13 cellular contexts compared by ENCODE assay signal in the genomic region with DNA sequence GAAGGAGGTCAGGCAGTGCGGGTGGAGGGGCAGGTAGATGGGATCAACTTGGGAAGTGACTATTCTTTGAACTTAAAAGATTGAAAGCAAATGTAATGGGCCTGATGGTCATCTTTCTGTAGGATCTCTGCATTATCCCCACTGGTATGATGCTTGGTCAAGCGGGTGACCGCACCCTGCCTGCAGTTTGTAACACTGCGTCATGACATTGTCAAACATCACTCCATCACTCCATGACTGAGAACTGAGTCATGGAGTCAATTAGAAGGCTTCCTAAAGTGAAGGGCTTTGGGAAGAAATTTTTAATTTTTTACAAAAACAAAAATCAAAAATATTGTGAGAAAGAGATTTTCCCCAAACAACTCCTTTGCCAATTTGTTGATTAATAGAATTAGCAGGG.
DNase-seq lines count a peak whose midpoint lies in the region; ATAC-seq and TF ChIP-seq lines count a peak whose summit lies in the region.
"Had no signal": no experiment of that assay in that cellular context is flagged by ENCODE, and none has a peak within 500 bp of the region (broad histone marks: within the 10 kb centered on the region; RNA-seq: fewer than 3 reads in every experiment).

No MANE protein-coding gene starts in this region.

- H3K4me3 ChIP-seq in SJCRH30 (no peak overlapping the region), fibroblast of lung (replicated peaks in 1 of 4; ENCODE audit: control extremely low read depth in 1 of 4, insufficient read depth in 1 of 4, low read depth in 3 of 4, low read length in 4 of 4) (no peak overlapping the region), skeletal muscle cell (ENCODE audit: low read depth, low read length) (no peak overlapping the region)
- H3K4me3 ChIP-seq: testis had no signal

- no peak overlapping the region for H2AFZ ChIP-seq in fibroblast of lung (ENCODE audit: low read length)

- H3K9me3 Mint-ChIP-seq in T-helper 2 cell treated with Interferon-gamma antibody and Interleukin-4, amounts not matched to agents 5 μg/mL and 100 μg/mL, for 36 hours: no peaks in the 10 kb centered on the region
- H3K9me3 Mint-ChIP-seq: activated naive CD4-positive, alpha-beta T cell treated with anti-CD3 and anti-CD28 coated beads, Interleukin-2, amount 50 U/mL, for 24 hours; neural crest cell had no signal

- H3K36me3 ChIP-seq in SJCRH30 (no peaks in the 10 kb centered on the region), fibroblast of lung (ENCODE audit: control insufficient read depth, insufficient read depth, low read length) (no peaks in the 10 kb centered on the region)

- H3K4me1 Mint-ChIP-seq in T-helper 2 cell treated with Interferon-gamma antibody and Interleukin-4, amounts not matched to agents 5 μg/mL and 100 μg/mL, for 36 hours (ENCODE audit: low read depth): no peaks in the 10 kb centered on the region

- peak overlapping the region; percentile 93 for H3K27ac ChIP-seq in SJCRH30
- H3K27ac ChIP-seq in fibroblast of lung (ENCODE audit: insufficient read depth, low read length): peak overlapping the region; percentile 99
- H3K27ac ChIP-seq: testis had no signal

- DNase-seq in GM04504 (ENCODE audit: low read depth) (peak; percentile 55), SJCRH30 (no peak), fibroblast of lung (ENCODE audit: low read depth in 2 of 2) (peak; percentile 88 to 89), skeletal muscle cell (ENCODE audit: low read depth) (peak; percentile 56)
- no peak for DNase-seq in T-helper 2 cell treated with Interferon-gamma antibody and Interleukin-4, amounts not matched to agents 5 μg/mL and 100 μg/mL, for 36 hours (ENCODE audit: low spot score)
- DNase-seq: COR-L47, left ventricle myocardium superior, testis had no signal

- H3K9ac ChIP-seq in fibroblast of lung (ENCODE audit: insufficient read depth, low read length): peak overlapping the region; percentile 38

- H3K27ac Mint-ChIP-seq in T-helper 2 cell treated with Interferon-gamma antibody and Interleukin-4, amounts not matched to agents 5 μg/mL and 100 μg/mL, for 36 hours: no peak overlapping the region
- H3K27ac Mint-ChIP-seq: activated naive CD4-positive, alpha-beta T cell treated with anti-CD3 and anti-CD28 coated beads, Interleukin-2, amount 50 U/mL, for 24 hours had no signal

- H3K79me2 ChIP-seq in fibroblast of lung (ENCODE audit: control insufficient read depth, insufficient read depth, low read length): no peaks in the 10 kb centered on the region

- no peak overlapping the region for H3K4me3 Mint-ChIP-seq in T-helper 2 cell treated with Interferon-gamma antibody and Interleukin-4, amounts not matched to agents 5 μg/mL and 100 μg/mL, for 36 hours
- H3K4me3 Mint-ChIP-seq: activated naive CD4-positive, alpha-beta T cell treated with anti-CD3 and anti-CD28 coated beads, Interleukin-2, amount 50 U/mL, for 24 hours; neural crest cell had no signal

- no peaks in the 10 kb centered on the region for H3K36me3 Mint-ChIP-seq in T-helper 2 cell treated with Interferon-gamma antibody and Interleukin-4, amounts not matched to agents 5 μg/mL and 100 μg/mL, for 36 hours (ENCODE audit: low read depth)
- H3K36me3 Mint-ChIP-seq: activated naive CD4-positive, alpha-beta T cell treated with anti-CD3 and anti-CD28 coated beads, Interleukin-2, amount 50 U/mL, for 24 hours had no signal

- no peak for TF ChIP-seq CTCF in fibroblast of lung (conservative IDR thresholded peaks at IDR 0.05 in 1 of 2, IDR thresholded peaks at IDR 0.05 in 1 of 2; ENCODE audit: low read depth in 1 of 2, low read length in 2 of 2)

- peaks cover 15% of the 10 kb centered on the region for H3K4me1 ChIP-seq in SJCRH30
- H3K4me1 ChIP-seq in fibroblast of lung (ENCODE audit: control insufficient read depth, extremely low read depth, insufficient read depth, low read length): peaks cover 24% of the 10 kb centered on the region

- H3K9me3 ChIP-seq in SJCRH30 (replicated peaks): peaks cover 4% of the 10 kb centered on the region; the same call in 1 of the 2 replicates
- no peaks in the 10 kb centered on the region for H3K9me3 ChIP-seq in fibroblast of lung (ENCODE audit: control insufficient read depth, insufficient read depth, low read depth, low read length)
- H3K9me3 ChIP-seq: testis had no signal

- H4K20me1 ChIP-seq in fibroblast of lung (ENCODE audit: control insufficient read depth, extremely low read depth, insufficient read depth, low read length): no peaks in the 10 kb centered on the region

- peak overlapping the region; percentile 55 for H3K4me2 ChIP-seq in fibroblast of lung (ENCODE audit: extremely low read depth, insufficient read depth, low read length)

- H3K27me3 Mint-ChIP-seq in T-helper 2 cell treated with Interferon-gamma antibody and Interleukin-4, amounts not matched to agents 5 μg/mL and 100 μg/mL, for 36 hours (ENCODE audit: low read depth): peaks cover 6% of the 10 kb centered on the region
- H3K27me3 Mint-ChIP-seq: activated naive CD4-positive, alpha-beta T cell treated with anti-CD3 and anti-CD28 coated beads, Interleukin-2, amount 50 U/mL, for 24 hours had no signal

- H3K27me3 ChIP-seq in SJCRH30: no peaks in the 10 kb centered on the region
- H3K27me3 ChIP-seq in fibroblast of lung (ENCODE audit: control insufficient read depth, insufficient read depth, low read length): no peaks in the 10 kb centered on the region
- H3K27me3 ChIP-seq: testis had no signal

- ATAC-seq in HG02798 (IDR thresholded peaks at IDR 0.05; ENCODE audit: poor library complexity, unreplicated experiment) (no peak), HG03045 (IDR thresholded peaks at IDR 0.05; ENCODE audit: unreplicated experiment) (no peak), HG02973 (IDR thresholded peaks at IDR 0.05; ENCODE audit: unreplicated experiment) (no peak)
- ATAC-seq: left ventricle myocardium superior had no signal

Comparison
In these comparisons a context has a peak if more than half of its experiments do, and no peak if none do; other contexts are left out.
1. DNase-seq: peak in GM04504 (single experiment), fibroblast of lung (2 of 2) and skeletal muscle cell (single experiment); none in SJCRH30 (0 of 2) and T-helper 2 cell treated with Interferon-gamma antibody and Interleukin-4, amounts not matched to agents 5 μg/mL and 100 μg/mL, for 36 hours (single experiment).